Comparison of ENCODE assay signal across 20 cellular contexts in genomic region chr1:77516106-77516505, GRCh38.
"Had no signal": no experiment of that assay in that cellular context is flagged by ENCODE, and none has a peak within 500 bp of the region (broad histone marks: within the 10 kb centered on the region; RNA-seq: fewer than 3 reads in every experiment).

No MANE protein-coding gene starts in this region.

- H3K4me1 Mint-ChIP-seq: central memory CD8-positive, alpha-beta T cell; naive B cell had no signal

- H3K27ac Mint-ChIP-seq: activated CD4-positive, alpha-beta T cell treated with anti-CD3 and anti-CD28 coated beads for 36 hours; activated CD8-positive, alpha-beta T cell treated with anti-CD3 and anti-CD28 coated beads for 36 hours; activated naive CD8-positive, alpha-beta T cell; activated T-cell treated with anti-CD3 and anti-CD28 coated beads, Interleukin-2, amount 50 U/mL, for 72 hours; naive B cell; stimulated activated naive CD8-positive, alpha-beta T cell treated with anti-CD3 and anti-CD28 coated beads, Interleukin-15, Interleukin-2, amounts not matched to agents 100 ng/mL and 50 ng/mL, for 24 hours; T-helper 1 cell treated with Interleukin-12 subunit alpha and Interleukin-12 subunit beta and Interleukin-4 antibody, amounts not matched to agents 30 μg/mL and 1 μg/mL, for 36 hours had no signal

- ATAC-seq: activated CD4-positive, alpha-beta T cell treated with anti-CD3 and anti-CD28 coated beads for 36 hours; activated CD8-positive, alpha-beta T cell treated with anti-CD3 and anti-CD28 coated beads for 36 hours; activated T-cell treated with anti-CD3 and anti-CD28 coated beads, Interleukin-2, amount 50 U/mL, for 72 hours; body of pancreas; gastrocnemius medialis had no signal

- H3K4me3 ChIP-seq: body of pancreas, gastrocnemius medialis, heart right ventricle, testis, upper lobe of right lung had no signal

- H3K36me3 ChIP-seq: gastrocnemius medialis, heart right ventricle, neutrophil, upper lobe of right lung, WERI-Rb-1 had no signal

- H3K27me3 Mint-ChIP-seq: activated CD4-positive, alpha-beta T cell treated with anti-CD3 and anti-CD28 coated beads for 36 hours; activated CD8-positive, alpha-beta T cell treated with anti-CD3 and anti-CD28 coated beads for 36 hours; activated naive CD8-positive, alpha-beta T cell; central memory CD8-positive, alpha-beta T cell; stimulated activated naive CD8-positive, alpha-beta T cell treated with anti-CD3 and anti-CD28 coated beads, Interleukin-15, Interleukin-2, amounts not matched to agents 100 ng/mL and 50 ng/mL, for 24 hours had no signal

- DNase-seq: activated CD4-positive, alpha-beta T cell treated with anti-CD3 and anti-CD28 coated beads for 36 hours; activated CD8-positive, alpha-beta T cell treated with anti-CD3 and anti-CD28 coated beads for 36 hours; activated gamma-delta T cell; activated T-cell treated with anti-CD3 and anti-CD28 coated beads, Interleukin-2, amount 50 U/mL, for 72 hours; amniotic stem cell; body of pancreas; effector memory CD4-positive, alpha-beta T cell; gastrocnemius medialis; naive B cell; small intestine; stimulated activated CD4-positive, alpha-beta T cell treated with anti-CD3 and anti-CD28 coated beads, Interleukin-4, amount 100 ng/mL, for 24 hours; upper lobe of right lung had no signal

- H3K9me3 ChIP-seq: body of pancreas, neutrophil, testis, upper lobe of right lung had no signal

- FAIRE-seq: small intestine had no signal

- H3K27ac ChIP-seq: gastrocnemius medialis, neutrophil, testis, upper lobe of right lung, WERI-Rb-1 had no signal

- H3K4me1 ChIP-seq: gastrocnemius medialis had no signal

- H3K27me3 ChIP-seq: body of pancreas, gastrocnemius medialis, heart right ventricle, neutrophil, testis, upper lobe of right lung had no signal

- H3K4me3 Mint-ChIP-seq: activated CD4-positive, alpha-beta T cell treated with anti-CD3 and anti-CD28 coated beads for 36 hours; activated CD8-positive, alpha-beta T cell treated with anti-CD3 and anti-CD28 coated beads for 36 hours; activated naive CD8-positive, alpha-beta T cell; activated T-cell treated with anti-CD3 and anti-CD28 coated beads, Interleukin-2, amount 50 U/mL, for 72 hours; central memory CD8-positive, alpha-beta T cell; naive B cell; stimulated activated naive CD8-positive, alpha-beta T cell treated with anti-CD3 and anti-CD28 coated beads, Interleukin-15, Interleukin-2, amounts not matched to agents 100 ng/mL and 50 ng/mL, for 24 hours; T-helper 1 cell treated with Interleukin-12 subunit alpha and Interleukin-12 subunit beta and Interleukin-4 antibody, amounts not matched to agents 30 μg/mL and 1 μg/mL, for 36 hours had no signal
